In genomic region chr11:133969072-133969471, GRCh38 we compare ENCODE assay signal across 23 cellular contexts. TPM values are rescaled to one million over a fixed set of nuclear protein-coding genes. Genes with fewer than 3 reads are reported as not detected.
DNase-seq lines count a peak whose midpoint lies in the region; ATAC-seq, FAIRE-seq and TF ChIP-seq lines count a peak whose summit lies in the region.
"Had no signal": no experiment of that assay in that cellular context is flagged by ENCODE, and none has a peak within 500 bp of the region (broad histone marks: within the 10 kb centered on the region; RNA-seq: fewer than 3 reads in every experiment).

No MANE protein-coding gene starts in this region.

- no peaks in the 10 kb centered on the region for H3K9me3 ChIP-seq in HepG2 (ENCODE audit: low read length)
- no peaks in the 10 kb centered on the region for H3K9me3 ChIP-seq in right lobe of liver
- H3K9me3 ChIP-seq in MG63: no peaks in the 10 kb centered on the region
- H3K9me3 ChIP-seq in sigmoid colon: no peaks in the 10 kb centered on the region
- no peaks in the 10 kb centered on the region for H3K9me3 ChIP-seq in CD8-positive, alpha-beta T cell (ENCODE audit: low read length)
- H3K9me3 ChIP-seq: A549; BE2C; BLaER1 treated with 17β-estradiol and CSF1 and Interleukin-3, amounts not matched to agents 10 nM and 100 nM had no signal

- no peak overlapping the region for H2AFZ ChIP-seq in HepG2 (ENCODE audit: low read length)

- TF ChIP-seq RAD21 in HepG2 (CRISPR knock-in tag; IDR thresholded peaks at IDR 0.05): no peak

- no peaks in the 10 kb centered on the region for H3K9me3 Mint-ChIP-seq in activated T-helper 17 cell treated with anti-CD3 and anti-CD28 coated beads, Interleukin-2, amount 50 U/mL, for 72 hours
- H3K9me3 Mint-ChIP-seq in CD8-positive, alpha-beta T cell: no peaks in the 10 kb centered on the region
- H3K9me3 Mint-ChIP-seq: CD4-positive, alpha-beta T cell had no signal

- ATAC-seq in HepG2 (no peak), right lobe of liver (no peak), HG03342 (IDR thresholded peaks at IDR 0.05; ENCODE audit: unreplicated experiment) (no peak)
- ATAC-seq in activated T-helper 17 cell treated with anti-CD3 and anti-CD28 coated beads, Interleukin-2, amount 50 U/mL, for 72 hours (replicated peaks): peak; percentile 56
- ATAC-seq in CD8-positive, alpha-beta T cell: no peak
- ATAC-seq: A549 had no signal

- 34% methylated on average over 10 of the region's 10 CpGs for WGBS in HepG2 (ENCODE audit: low lambda C conversion rate)
- WGBS in right lobe of liver (ENCODE audit: insufficient coverage, low coverage, low lambda C conversion rate, missing lambda C conversion rate): 59% methylated on average over 10 of the region's 10 CpGs
- WGBS in sigmoid colon, 2 donors: 77 to 87% methylated on average over 10 of the region's 10 CpGs

- CTCF ChIA-PET in HepG2 (lab: Yijun Ruan, JAX; ENCODE audit: low intra/inter-chr PET ratio, low total read pairs): no interaction called here
- CTCF ChIA-PET in CD8-positive, alpha-beta T cell (lab: Charles Lee): interaction anchor here (0.7 to 1.7 kb wide), 4 partner anchors 59 to 82 kb away, joined by 3 to 7 read pairs (median 5); no protein-coding TSS in a partner anchor

- H3K4me3 ChIP-seq in HepG2 (replicated peaks in 1 of 3; ENCODE audit: insufficient read depth in 1 of 3, low read depth in 2 of 3, low read length in 3 of 3): no peak overlapping the region
- H3K4me3 ChIP-seq in right lobe of liver: no peak overlapping the region
- no peak overlapping the region for H3K4me3 ChIP-seq in MG63
- no peak overlapping the region for H3K4me3 ChIP-seq in sigmoid colon
- no peak overlapping the region for H3K4me3 ChIP-seq in CD8-positive, alpha-beta T cell (ENCODE audit: low read depth, low read length)
- H3K4me3 ChIP-seq: A549; BLaER1 treated with 17β-estradiol and CSF1 and Interleukin-3, amounts not matched to agents 10 nM and 100 nM had no signal

- H3K36me3 ChIP-seq in HepG2 (replicated peaks in 1 of 2; ENCODE audit: control insufficient read depth in 1 of 2, insufficient read depth in 2 of 2, low read length in 2 of 2) (no peaks in the 10 kb centered on the region), right lobe of liver (no peaks in the 10 kb centered on the region), MG63 (no peaks in the 10 kb centered on the region), sigmoid colon (no peaks in the 10 kb centered on the region)
- H3K36me3 ChIP-seq in CD8-positive, alpha-beta T cell (ENCODE audit: insufficient read depth, low read length): no peaks in the 10 kb centered on the region
- H3K36me3 ChIP-seq: BE2C; BLaER1 treated with 17β-estradiol and CSF1 and Interleukin-3, amounts not matched to agents 10 nM and 100 nM had no signal

- TF ChIP-seq CTCF in HepG2 (CRISPR knock-in tag; IDR thresholded peaks at IDR 0.05) (no peak), right lobe of liver (IDR thresholded peaks at IDR 0.05) (no peak), sigmoid colon (IDR thresholded peaks at IDR 0.05) (no peak)
- TF ChIP-seq CTCF in CD8-positive, alpha-beta T cell (IDR thresholded peaks at IDR 0.05): no peak

- H4K20me1 ChIP-seq in HepG2 (ENCODE audit: insufficient read depth, low read length): no peaks in the 10 kb centered on the region

- POLR2A ChIA-PET in HepG2 (lab: Yijun Ruan, JAX): no interaction called here
- POLR2A ChIA-PET in CD8-positive, alpha-beta T cell (lab: Charles Lee): no interaction called here

- no peaks in the 10 kb centered on the region for H3K4me1 ChIP-seq in HepG2 (ENCODE audit: insufficient read depth, low read length)
- H3K4me1 ChIP-seq in right lobe of liver: no peaks in the 10 kb centered on the region
- peaks cover 0 to 35% (median 31%) of the 10 kb centered on the region in 4 donors for H3K4me1 ChIP-seq in sigmoid colon
- H3K4me1 ChIP-seq in CD8-positive, alpha-beta T cell (ENCODE audit: insufficient read depth, low read length): peaks cover 15% of the 10 kb centered on the region
- H3K4me1 ChIP-seq: A549; BLaER1 treated with 17β-estradiol and CSF1 and Interleukin-3, amounts not matched to agents 10 nM and 100 nM had no signal

- H3K4me2 ChIP-seq in HepG2 (ENCODE audit: low read depth, low read length): no peak overlapping the region
- H3K4me2 ChIP-seq: A549; BLaER1 treated with 17β-estradiol and CSF1 and Interleukin-3, amounts not matched to agents 10 nM and 100 nM had no signal

- no TSS peak for BruUV-seq in HepG2 (replicated peaks; lab: Mats Ljungman, UMichigan)

- DNase-seq in HepG2 (ENCODE audit: low spot score) (no peak), right lobe of liver (no peak), MG63 (peak; percentile 58), sigmoid colon (no peak)
- no peak for DNase-seq in CD8-positive, alpha-beta T cell
- DNase-seq: 8988T; ACHN; AML-193; BE2C; Calu3; CD4-positive, alpha-beta T cell; COR-L47; DMS53; DMS79 treated with DMSO at 0.1 percent for 48 hours; GF-D8; GOT3; HCEC 1CT had no signal

- no peaks in the 10 kb centered on the region for H3K79me2 ChIP-seq in HepG2 (ENCODE audit: insufficient read depth, low read length)

- intact Hi-C loops in HepG2 (cut with micrococcal nuclease; ENCODE audit: unreplicated experiment): no loop called here
- intact Hi-C loops in right lobe of liver (cut with DNase I): no loop called here
- intact Hi-C loops in sigmoid colon (cut with DNase I): loop anchor here (5.0 kb wide), 1 partner anchor 173 kb away; no protein-coding TSS in a partner anchor
- intact Hi-C loops in CD8-positive, alpha-beta T cell (cut with DNase I, micrococcal nuclease): loop anchor here in 1 of 2 experiments (5.0 kb wide), 1 partner anchor 42 kb away; no protein-coding TSS in a partner anchor

- TF ChIP-seq EP300 in HepG2 (IDR thresholded peaks at IDR 0.05; ENCODE audit: low read depth in 2 of 2, low read length in 2 of 2): no peak
- no peak for TF ChIP-seq EP300 in HepG2 (CRISPR knock-in tag; IDR thresholded peaks at IDR 0.05; ENCODE audit: borderline replicate concordance)
- TF ChIP-seq EP300 in sigmoid colon (IDR thresholded peaks at IDR 0.05): no peak

- peaks cover 21% of the 10 kb centered on the region for H3K27me3 Mint-ChIP-seq in activated T-helper 17 cell treated with anti-CD3 and anti-CD28 coated beads, Interleukin-2, amount 50 U/mL, for 72 hours
- peaks cover 4% of the 10 kb centered on the region for H3K27me3 Mint-ChIP-seq in CD8-positive, alpha-beta T cell (ENCODE audit: low read depth)

- no peak for FAIRE-seq in HepG2 (lab: Jason Lieb, UNC)
- FAIRE-seq: A549, GM18507 had no signal

- no peak overlapping the region for H3K27ac Mint-ChIP-seq in activated T-helper 17 cell treated with anti-CD3 and anti-CD28 coated beads, Interleukin-2, amount 50 U/mL, for 72 hours
- no peak overlapping the region for H3K27ac Mint-ChIP-seq in CD8-positive, alpha-beta T cell
- H3K27ac Mint-ChIP-seq: CD4-positive, alpha-beta T cell had no signal

- no peak overlapping the region for H3K4me3 Mint-ChIP-seq in activated T-helper 17 cell treated with anti-CD3 and anti-CD28 coated beads, Interleukin-2, amount 50 U/mL, for 72 hours
- H3K4me3 Mint-ChIP-seq in CD8-positive, alpha-beta T cell: no peak overlapping the region
- H3K4me3 Mint-ChIP-seq: CD14-positive monocyte; CD4-positive, alpha-beta T cell had no signal

- no peaks in the 10 kb centered on the region for H3K36me3 Mint-ChIP-seq in activated T-helper 17 cell treated with anti-CD3 and anti-CD28 coated beads, Interleukin-2, amount 50 U/mL, for 72 hours (ENCODE audit: low read depth)
- no peaks in the 10 kb centered on the region for H3K36me3 Mint-ChIP-seq in CD8-positive, alpha-beta T cell
- H3K36me3 Mint-ChIP-seq: CD14-positive monocyte had no signal

- H3K27me3 ChIP-seq in HepG2 (ENCODE audit: control insufficient read depth in 1 of 2, insufficient read depth in 2 of 2, low read length in 2 of 2): peaks cover 11 to 50% of the 10 kb centered on the region in 2 experiments; a peak in 4 of 5 replicates
- no peaks in the 10 kb centered on the region for H3K27me3 ChIP-seq in right lobe of liver
- H3K27me3 ChIP-seq in MG63: no peaks in the 10 kb centered on the region
- no peaks in the 10 kb centered on the region for H3K27me3 ChIP-seq in sigmoid colon
- H3K27me3 ChIP-seq in CD8-positive, alpha-beta T cell (ENCODE audit: insufficient read depth, low read length): no peaks in the 10 kb centered on the region
- H3K27me3 ChIP-seq: BE2C; BLaER1 treated with 17β-estradiol and CSF1 and Interleukin-3, amounts not matched to agents 10 nM and 100 nM had no signal

- peaks cover 7% of the 10 kb centered on the region for H3K4me1 Mint-ChIP-seq in activated T-helper 17 cell treated with anti-CD3 and anti-CD28 coated beads, Interleukin-2, amount 50 U/mL, for 72 hours
- H3K4me1 Mint-ChIP-seq in CD8-positive, alpha-beta T cell (ENCODE audit: low read depth): peaks cover 13% of the 10 kb centered on the region

- TF ChIP-seq POLR2A in HepG2 (IDR thresholded peaks at IDR 0.05; ENCODE audit: insufficient read depth in 1 of 2, low read depth in 2 of 2, low read length in 2 of 2): no peak
- no peak for TF ChIP-seq POLR2A in right lobe of liver (IDR thresholded peaks at IDR 0.05)
- no peak for TF ChIP-seq POLR2A in sigmoid colon (IDR thresholded peaks at IDR 0.05)

- no peak overlapping the region for H3K9ac ChIP-seq in HepG2 (ENCODE audit: insufficient read depth, low read depth, low read length)
- H3K9ac ChIP-seq: BLaER1 treated with 17β-estradiol and CSF1 and Interleukin-3, amounts not matched to agents 10 nM and 100 nM had no signal

- in situ Hi-C loops in HepG2 (cut with HindIII; ENCODE audit: extremely low pct_ligation_motif_present, low pct_unique_long_range_greater_than_20kb): no loop called here

- H3K27ac ChIP-seq in HepG2 (ENCODE audit: extremely low read length, insufficient read depth, low read length): no peak overlapping the region
- no peak overlapping the region for H3K27ac ChIP-seq in right lobe of liver
- no peak overlapping the region for H3K27ac ChIP-seq in sigmoid colon
- no peak overlapping the region for H3K27ac ChIP-seq in CD8-positive, alpha-beta T cell (ENCODE audit: low read depth, low read length)
- H3K27ac ChIP-seq: A549; BLaER1 treated with 17β-estradiol and CSF1 and Interleukin-3, amounts not matched to agents 10 nM and 100 nM had no signal

RNA-seq across cellular contexts. Expression of gene IGSF9B, which starts 12.3 kb away (rescaled TPM):
- total RNA-seq in HepG2 (2016; rRNA removed; fragmentation: Illumina TruSeq; extraction: Trizol) (not detected in 2 replicates), right lobe of liver (under 1 TPM in 2 of 6 experiments, not detected in 4; 0.15 to 0.23 TPM), sigmoid colon (10 to 100 TPM; 12.5 to 53.7 (median 19.0) TPM)
- not detected in 2 replicates for total RNA-seq in HepG2 (2016; cell fraction: cytosol; rRNA removed; fragmentation: Illumina TruSeq; extraction: Trizol; ENCODE audit: low read depth)
- not detected in 2 replicates for total RNA-seq in HepG2 (2016; cell fraction: insoluble cytoplasmic fraction; rRNA removed; fragmentation: Illumina TruSeq; extraction: Trizol)
- 0.09 TPM in 1 of 2 replicates, not detected in the other for total RNA-seq in HepG2 (2016; cell fraction: membrane; rRNA removed; fragmentation: Illumina TruSeq; extraction: Trizol)
- total RNA-seq in HepG2 (2016; cell fraction: nucleus; rRNA removed; fragmentation: Illumina TruSeq; extraction: Trizol): not detected in 2 replicates
- polyA plus RNA-seq in HepG2 (2011; rRNA removed) (not detected in 2 replicates), sigmoid colon (1 to 10 TPM in 1 of 3 donors, under 1 TPM in 1, not detected in 1; under 0.01 to 4.4 TPM)
- not detected in 2 replicates for polyA plus RNA-seq in HepG2 (2011; cell fraction: cytosol; rRNA removed)
- polyA plus RNA-seq in HepG2 (2011; cell fraction: nucleus; rRNA removed): 0.19 and 0.21 TPM in 2 replicates
- polyA plus RNA-seq in HepG2 (2012): not detected in 2 replicates
- not detected in 2 replicates for polyA plus RNA-seq in HepG2 (2016; cell fraction: cytosol; fragmentation: Illumina TruSeq; extraction: Trizol; ENCODE audit: low read depth)
- polyA plus RNA-seq in HepG2 (2016; cell fraction: insoluble cytoplasmic fraction; fragmentation: Illumina TruSeq; extraction: Trizol; ENCODE audit: low read depth): not detected in 2 replicates
- polyA plus RNA-seq in HepG2 (2016; cell fraction: membrane; fragmentation: Illumina TruSeq; extraction: Trizol; ENCODE audit: low read depth): not detected in 2 replicates
- not detected in 2 replicates for polyA plus RNA-seq in HepG2 (2016; cell fraction: nucleus; fragmentation: Illumina TruSeq; extraction: Trizol; ENCODE audit: insufficient read depth, low read depth)
- polyA minus RNA-seq in HepG2 (2011; rRNA and poly(A)+ RNA removed; ENCODE audit: low replicate concordance): not detected in 2 replicates
- not detected in 2 replicates for polyA minus RNA-seq in HepG2 (2011; cell fraction: cytosol; rRNA and poly(A)+ RNA removed)
- polyA minus RNA-seq in HepG2 (2011; cell fraction: nucleus; rRNA and poly(A)+ RNA removed): not detected in 2 replicates
- 0.12 and 0.43 TPM in 2 replicates for total RNA-seq in MG63 (2014; rRNA removed; shearing (Covaris generic); ENCODE audit: low replicate concordance)
- total RNA-seq in activated T-helper 17 cell treated with anti-CD3 and anti-CD28 coated beads, Interleukin-2, amount 50 U/mL, for 72 hours: 100 to 1,000 TPM in 1 of 2 donors, 10 to 100 TPM in 1; 25.4 to 279 TPM
- 10 to 100 TPM; 10.1 to 11.6 TPM for total RNA-seq in CD8-positive, alpha-beta T cell
- polyA plus RNA-seq: CD14-positive monocyte had no signal
